In the genomic region with DNA sequence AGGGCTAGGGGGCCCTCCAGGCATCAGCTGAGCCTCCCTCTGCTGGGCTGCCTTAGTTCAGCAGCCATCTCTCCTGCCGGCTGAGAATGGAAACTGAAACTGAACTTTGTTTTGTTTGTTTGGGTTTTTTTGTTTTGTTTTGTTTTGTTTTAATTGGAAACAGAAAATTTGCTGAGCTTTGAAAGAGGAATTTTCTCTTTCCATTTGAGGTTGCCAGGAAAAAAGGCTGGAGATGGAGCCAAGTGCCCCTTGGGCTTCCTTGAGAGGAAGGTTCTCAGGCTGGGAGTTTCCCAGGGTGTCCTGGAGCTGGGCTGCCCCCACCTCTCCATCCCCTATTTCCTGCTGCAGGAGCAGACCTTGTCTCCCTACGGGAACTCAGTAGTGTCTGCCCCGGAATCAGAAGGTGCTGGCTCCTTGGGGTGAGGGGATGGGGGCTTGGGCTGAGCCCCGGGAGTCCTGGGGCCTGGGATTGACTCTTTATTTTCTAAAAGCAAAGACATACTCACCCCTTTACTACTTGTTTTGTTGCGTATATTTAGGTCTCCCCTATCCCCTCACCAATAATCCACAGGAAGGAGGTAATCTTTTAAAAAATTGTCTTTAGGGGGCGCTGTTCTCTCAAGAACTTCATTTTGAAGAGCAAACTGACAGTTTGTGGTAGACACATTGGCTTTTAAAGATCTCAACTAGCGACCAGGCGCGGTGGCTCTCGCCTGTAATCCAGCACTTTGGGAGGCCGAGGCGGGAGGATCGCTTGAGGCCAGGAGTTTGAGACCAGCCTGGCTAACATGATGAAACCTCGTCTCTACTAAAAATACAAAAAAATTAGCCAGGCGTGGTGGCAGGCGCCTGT, we compare ENCODE assay signal across 8 cellular contexts. TPM values are rescaled to one million over a fixed set of nuclear protein-coding genes. Genes with fewer than 3 reads are reported as not detected.
A peak's percentile ranks its signal among the peaks of the same experiment; 100 is the strongest.
DNase-seq lines count a peak whose midpoint lies in the region; ATAC-seq and TF ChIP-seq lines count a peak whose summit lies in the region.

No MANE protein-coding gene starts in this region.

- H3K4me3 Mint-ChIP-seq in activated naive CD8-positive, alpha-beta T cell treated with anti-CD3 and anti-CD28 coated beads, Interleukin-2, amount 10 ng/mL, durations not matched to agents 7 days and 5 days, result peak overlapping the region; percentile 88

- peak overlapping the region; percentile 99 for H3K27ac Mint-ChIP-seq in activated naive CD8-positive, alpha-beta T cell treated with anti-CD3 and anti-CD28 coated beads, Interleukin-2, amount 10 ng/mL, durations not matched to agents 7 days and 5 days

- peak overlapping the region; percentile 25 to 93 (median 74) for H3K27ac ChIP-seq in heart right ventricle

- H3K27me3 Mint-ChIP-seq in activated naive CD8-positive, alpha-beta T cell treated with anti-CD3 and anti-CD28 coated beads, Interleukin-2, amount 10 ng/mL, durations not matched to agents 7 days and 5 days, result peaks cover 3% of the 10 kb centered on the region

- no peaks in the 10 kb centered on the region for H3K36me3 Mint-ChIP-seq in activated naive CD8-positive, alpha-beta T cell treated with anti-CD3 and anti-CD28 coated beads, Interleukin-2, amount 10 ng/mL, durations not matched to agents 7 days and 5 days

- peaks cover 0 to 19% (median 9%) of the 10 kb centered on the region in 9 donors for H3K4me1 ChIP-seq in heart right ventricle

- TF ChIP-seq CTCF in heart right ventricle (IDR thresholded peaks at IDR 0.05) (peak; percentile 18 to 57 (median 49)), retinal pigment epithelial cell (conservative IDR thresholded peaks at IDR 0.05; ENCODE audit: low read depth, low read length) (peak; percentile 46)

- POLR2A ChIA-PET in activated naive CD8-positive, alpha-beta T cell treated with anti-CD3 and anti-CD28 coated beads, Interleukin-2, amount 10 ng/mL, durations not matched to agents 7 days and 5 days (lab: Charles Lee), result interaction anchor here (0.5 to 3.8 kb wide), 18 partner anchors 9 to 1053 kb away, joined by 3 to 35 read pairs (median 6); a partner anchor contains a TSS

- no peaks in the 10 kb centered on the region for H3K27me3 ChIP-seq in heart right ventricle

- H3K4me3 ChIP-seq in heart right ventricle, result peak overlapping the region in 9 of 10 donors; percentile 10 to 55 (median 41)
- no peak overlapping the region for H3K4me3 ChIP-seq in retinal pigment epithelial cell (ENCODE audit: low read length)

- H3K9me3 Mint-ChIP-seq in activated naive CD8-positive, alpha-beta T cell treated with anti-CD3 and anti-CD28 coated beads, Interleukin-2, amount 10 ng/mL, durations not matched to agents 7 days and 5 days, result no peaks in the 10 kb centered on the region

- peaks cover 21% of the 10 kb centered on the region for H3K4me1 Mint-ChIP-seq in activated naive CD8-positive, alpha-beta T cell treated with anti-CD3 and anti-CD28 coated beads, Interleukin-2, amount 10 ng/mL, durations not matched to agents 7 days and 5 days

- H3K9me3 ChIP-seq in heart right ventricle, result no peaks in the 10 kb centered on the region

- no peaks in the 10 kb centered on the region for H3K36me3 ChIP-seq in heart right ventricle

- peak; percentile 64 for DNase-seq in ELF-1 (ENCODE audit: low read depth, low spot score)
- peak; percentile 44 for DNase-seq in HT1080 (ENCODE audit: low read depth)
- DNase-seq in SK-N-DZ (ENCODE audit: low spot score), result peak; percentile 26
- DNase-seq in activated naive CD8-positive, alpha-beta T cell treated with anti-CD3 and anti-CD28 coated beads, Interleukin-2, amount 10 ng/mL, durations not matched to agents 7 days and 5 days, result peak; percentile 66
- DNase-seq in heart right ventricle, result peak; percentile 20 to 59
- DNase-seq in retinal pigment epithelial cell (ENCODE audit: low read depth), result no peak

- 42 to 49% methylated on average over 16 of the region's 16 CpGs for WGBS in heart right ventricle, 2 donors

- peak; percentile 70 for ATAC-seq in GM21367 (IDR thresholded peaks at IDR 0.05; ENCODE audit: unreplicated experiment)
- peak; percentile 96 for ATAC-seq in activated naive CD8-positive, alpha-beta T cell treated with anti-CD3 and anti-CD28 coated beads, Interleukin-2, amount 10 ng/mL, durations not matched to agents 7 days and 5 days (ENCODE audit: low read depth)
- ATAC-seq in heart right ventricle, result peak; percentile 59 to 97 (median 92)
- ATAC-seq in GM18519 (IDR thresholded peaks at IDR 0.05; ENCODE audit: low FRiP score, unreplicated experiment), result no peak

- intact Hi-C loops in heart right ventricle (cut with DNase I), result loop anchor here in 8 of 10 donors (1.0 to 5.0 kb wide), 4 partner anchors 36 to 52 kb away; no protein-coding TSS in a partner anchor

RNA-seq across cellular contexts. Expression of a gene that starts 21.3 kb away (rescaled TPM):
- total RNA-seq in HT1080 (2014; rRNA removed; shearing (Covaris generic)), result 2.4 and 3.2 TPM in 2 replicates
- polyA plus RNA-seq in HT1080 (2015; cell fraction: cytosol; rRNA removed), result 0.54 and 0.55 TPM in 2 replicates
- 0.56 and 2.5 TPM in 2 replicates for polyA plus RNA-seq in HT1080 (2015; cell fraction: nucleus; rRNA removed)
- not detected in 2 replicates for polyA plus RNA-seq in SK-N-DZ (2014; cell fraction: cytosol; rRNA removed)
- not detected in 2 replicates for polyA plus RNA-seq in SK-N-DZ (2014; cell fraction: nucleus; rRNA removed)
- total RNA-seq in activated naive CD8-positive, alpha-beta T cell treated with anti-CD3 and anti-CD28 coated beads, Interleukin-2, amount 10 ng/mL, durations not matched to agents 7 days and 5 days, result 10 to 100 TPM; 43.7 to 48.6 TPM
- total RNA-seq in heart right ventricle, result 1 to 10 TPM in 4 of 10 donors, under 1 TPM in 6; 0.19 to 2.5 (median 0.97) TPM
- under 1 TPM; 0.70 to 0.95 TPM for polyA plus RNA-seq in heart right ventricle

RNA-seq across cellular contexts. Expression of a gene that starts 44.1 kb away (rescaled TPM):
- total RNA-seq in HT1080 (2014; rRNA removed; shearing (Covaris generic)), result 27.7 and 35.8 TPM in 2 replicates
- 15.2 and 17.1 TPM in 2 replicates for polyA plus RNA-seq in HT1080 (2015; cell fraction: cytosol; rRNA removed)
- 21.2 TPM in 2 replicates for polyA plus RNA-seq in HT1080 (2015; cell fraction: nucleus; rRNA removed)
- 15.3 and 16.8 TPM in 2 replicates for polyA plus RNA-seq in SK-N-DZ (2014; cell fraction: cytosol; rRNA removed)
- polyA plus RNA-seq in SK-N-DZ (2014; cell fraction: nucleus; rRNA removed), result 8.0 and 10.1 TPM in 2 replicates
- 10 to 100 TPM; 15.7 to 16.1 TPM for total RNA-seq in activated naive CD8-positive, alpha-beta T cell treated with anti-CD3 and anti-CD28 coated beads, Interleukin-2, amount 10 ng/mL, durations not matched to agents 7 days and 5 days
- total RNA-seq in heart right ventricle, result 10 to 100 TPM in 1 of 10 donors, 1 to 10 TPM in 9; 5.7 to 11.4 (median 8.2) TPM
- 10 to 100 TPM in 1 of 2 donors, 1 to 10 TPM in 1; 8.6 to 10.8 TPM for polyA plus RNA-seq in heart right ventricle

Comparison
In these comparisons a context has a peak if more than half of its experiments do, and no peak if none do; other contexts are left out.
1. RNA of a gene that starts 21.3 kb away (total RNA-seq): 43.7 to 48.6 TPM in activated naive CD8-positive, alpha-beta T cell treated with anti-CD3 and anti-CD28 coated beads, Interleukin-2, amount 10 ng/mL, durations not matched to agents 7 days and 5 days; 2.4 to 3.2 TPM in HT1080 and 0.19 to 2.5 TPM in heart right ventricle; every median in the first group is over 10 times any median in the second.